12 cellular contexts compared by ENCODE assay signal in the genomic region with DNA sequence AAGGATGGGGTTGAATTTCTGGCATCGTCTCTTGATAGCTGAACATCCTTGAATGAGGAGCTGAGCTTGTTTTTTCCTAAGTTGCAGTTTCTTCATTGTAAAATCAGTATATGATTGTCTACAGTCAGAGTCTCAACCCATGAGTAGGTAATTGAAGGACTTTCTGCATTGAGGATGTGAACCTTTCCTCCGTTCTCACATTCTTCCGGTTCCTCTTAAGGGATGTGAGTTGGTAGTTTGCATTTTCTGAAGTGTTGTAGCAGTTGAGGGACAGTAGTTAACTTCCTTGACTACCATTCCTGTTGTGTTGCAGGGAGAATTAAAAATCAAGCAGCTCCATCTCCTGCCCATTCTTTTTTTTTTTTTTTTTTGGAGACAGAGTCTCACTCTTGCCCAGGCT. TPM values are rescaled to one million over a fixed set of nuclear protein-coding genes. Genes with fewer than 3 reads are reported as not detected.
DNase-seq lines count a peak whose midpoint lies in the region; ATAC-seq, FAIRE-seq and TF ChIP-seq lines count a peak whose summit lies in the region.
"Had no signal": no experiment of that assay in that cellular context is flagged by ENCODE, and none has a peak within 500 bp of the region (broad histone marks: within the 10 kb centered on the region; RNA-seq: fewer than 3 reads in every experiment).

No MANE protein-coding gene starts in this region.

- intact Hi-C loops in HepG2 (cut with micrococcal nuclease; ENCODE audit: unreplicated experiment): no loop called here

- CTCF ChIA-PET in HepG2 (lab: Yijun Ruan, JAX; ENCODE audit: low intra/inter-chr PET ratio, low total read pairs): no interaction called here
- CTCF ChIA-PET in RWPE1 (lab: Yijun Ruan, JAX): interaction anchor here (1.0 to 1.1 kb wide), 2 partner anchors 11 to 32 kb away, joined by 3 to 5 read pairs; no protein-coding TSS in a partner anchor

- in situ Hi-C loops in HepG2 (cut with HindIII; ENCODE audit: extremely low pct_ligation_motif_present, low pct_unique_long_range_greater_than_20kb): no loop called here

- H3K9ac ChIP-seq in liver (ENCODE audit: low read depth in 1 of 2, low read length in 2 of 2): no peak overlapping the region
- no peak overlapping the region for H3K9ac ChIP-seq in HepG2 (ENCODE audit: insufficient read depth, low read depth, low read length)

- no peak overlapping the region for H3K4me2 ChIP-seq in HepG2 (ENCODE audit: low read depth, low read length)

- no peak for TF ChIP-seq RAD21 in liver (IDR thresholded peaks at IDR 0.05)
- no peak for TF ChIP-seq RAD21 in HepG2 (CRISPR knock-in tag; IDR thresholded peaks at IDR 0.05)

- no peaks in the 10 kb centered on the region for H3K9me3 ChIP-seq in liver (ENCODE audit: control insufficient read depth in 4 of 4, low read length in 3 of 4)
- H3K9me3 ChIP-seq in HepG2 (ENCODE audit: low read length): no peaks in the 10 kb centered on the region
- H3K9me3 ChIP-seq in BE2C: no peaks in the 10 kb centered on the region
- H3K9me3 ChIP-seq in SJCRH30 (replicated peaks): no peaks in the 10 kb centered on the region
- H3K9me3 ChIP-seq: testis had no signal

- H4K20me1 ChIP-seq in HepG2 (ENCODE audit: insufficient read depth, low read length): no peaks in the 10 kb centered on the region

- peaks cover 46% of the 10 kb centered on the region for H3K4me1 Mint-ChIP-seq in mesothelial cell of epicardium

- no peak overlapping the region for H3K4me3 Mint-ChIP-seq in mesothelial cell of epicardium
- H3K4me3 Mint-ChIP-seq: activated CD4-positive, alpha-beta memory T cell treated with anti-CD3 and anti-CD28 coated beads, Interleukin-2, amount 10 ng/mL, durations not matched to agents 7 days and 5 days had no signal

- H3K27me3 ChIP-seq in liver (ENCODE audit: control insufficient read depth in 4 of 4, insufficient read depth in 4 of 4, low read length in 3 of 4) (no peaks in the 10 kb centered on the region), HepG2 (ENCODE audit: control insufficient read depth in 1 of 2, insufficient read depth in 2 of 2, low read length in 2 of 2) (no peaks in the 10 kb centered on the region), BE2C (no peaks in the 10 kb centered on the region), SJCRH30 (no peaks in the 10 kb centered on the region)
- H3K27me3 ChIP-seq: testis had no signal

- BruUV-seq in HepG2 (replicated peaks; lab: Mats Ljungman, UMichigan): no TSS peak

- no peak for DNase-seq in HepG2 (ENCODE audit: low spot score)
- DNase-seq in RWPE1 (ENCODE audit: low spot score): no peak
- no peak for DNase-seq in mesothelial cell of epicardium (ENCODE audit: low spot score in 2 of 2, unreplicated experiment in 2 of 2)
- DNase-seq in NCI-H748 treated with DMSO at 0.1 percent for 48 hours (lab: John Stamatoyannopoulos, UW): no peak
- no peak for DNase-seq in BE2C
- DNase-seq in SJCRH30: no peak
- DNase-seq: activated CD4-positive, alpha-beta memory T cell treated with anti-CD3 and anti-CD28 coated beads, Interleukin-2, amount 10 ng/mL, durations not matched to agents 7 days and 5 days; GF-D8; NCI-H1436; testis had no signal

- peak overlapping the region; percentile 81 for H3K27ac Mint-ChIP-seq in mesothelial cell of epicardium
- H3K27ac Mint-ChIP-seq: activated CD4-positive, alpha-beta memory T cell treated with anti-CD3 and anti-CD28 coated beads, Interleukin-2, amount 10 ng/mL, durations not matched to agents 7 days and 5 days had no signal

- TF ChIP-seq CTCF in liver (IDR thresholded peaks at IDR 0.05; ENCODE audit: low read depth, low read length, missing input control) (no peak), HepG2 (CRISPR knock-in tag; IDR thresholded peaks at IDR 0.05) (no peak), RWPE1 (conservative IDR thresholded peaks at IDR 0.05; ENCODE audit: low read depth) (no peak), mesothelial cell of epicardium (IDR thresholded peaks at IDR 0.05; ENCODE audit: unreplicated experiment) (no peak), BE2C (IDR thresholded peaks at IDR 0.05; ENCODE audit: low read depth, low read length) (no peak)

- no peak for FAIRE-seq in HepG2 (lab: Jason Lieb, UNC)

- H3K4me3 ChIP-seq in liver (ENCODE audit: low read depth in 1 of 3, low read length in 3 of 3) (no peak overlapping the region), HepG2 (replicated peaks in 1 of 3; ENCODE audit: insufficient read depth in 1 of 3, low read depth in 2 of 3, low read length in 3 of 3) (no peak overlapping the region), BE2C (ENCODE audit: low read depth, low read length) (no peak overlapping the region), SJCRH30 (no peak overlapping the region)
- H3K4me3 ChIP-seq: testis had no signal

- no peaks in the 10 kb centered on the region for H3K9me3 Mint-ChIP-seq in mesothelial cell of epicardium
- H3K9me3 Mint-ChIP-seq: activated CD4-positive, alpha-beta memory T cell treated with anti-CD3 and anti-CD28 coated beads, Interleukin-2, amount 10 ng/mL, durations not matched to agents 7 days and 5 days had no signal

- H3K79me2 ChIP-seq in HepG2 (ENCODE audit: insufficient read depth, low read length): no peaks in the 10 kb centered on the region

- POLR2A ChIA-PET in HepG2 (lab: Yijun Ruan, JAX) (interaction anchor here (2.3 to 2.8 kb wide), 2 partner anchors 10 to 18 kb away, joined by 7 to 8 read pairs; no protein-coding TSS in a partner anchor), RWPE1 (lab: Yijun Ruan, JAX; ENCODE audit: low non-redundant PET) (no interaction called here)

- H3K36me3 ChIP-seq in liver (ENCODE audit: control insufficient read depth in 4 of 4, insufficient read depth in 3 of 4, low read depth in 1 of 4, low read length in 3 of 4) (peaks cover 0 to 3% (median 0%) of the 10 kb centered on the region in 4 donors), HepG2 (replicated peaks in 1 of 2; ENCODE audit: control insufficient read depth in 1 of 2, insufficient read depth in 2 of 2, low read length in 2 of 2) (peaks cover 0 to 2% of the 10 kb centered on the region in 2 experiments; a peak in 2 of 5 replicates), BE2C (peaks cover 3% of the 10 kb centered on the region; the same call in 1 of the 2 replicates), SJCRH30 (no peaks in the 10 kb centered on the region)

- H3K4me1 ChIP-seq in liver (ENCODE audit: control insufficient read depth in 4 of 4, insufficient read depth in 4 of 4, low read length in 3 of 4): peaks cover 18 to 68% (median 51%) of the 10 kb centered on the region in 4 donors
- H3K4me1 ChIP-seq in HepG2 (ENCODE audit: insufficient read depth, low read length): peaks cover 46% of the 10 kb centered on the region
- peaks cover 15% of the 10 kb centered on the region for H3K4me1 ChIP-seq in BE2C
- H3K4me1 ChIP-seq in SJCRH30: peaks cover 61% of the 10 kb centered on the region

- ATAC-seq in HepG2 (no peak), GM21576 (IDR thresholded peaks at IDR 0.05; ENCODE audit: unreplicated experiment) (no peak)

- H3K36me3 Mint-ChIP-seq in mesothelial cell of epicardium: no peaks in the 10 kb centered on the region

- TF ChIP-seq EP300 in HepG2 (IDR thresholded peaks at IDR 0.05; ENCODE audit: low read depth in 2 of 2, low read length in 2 of 2) (no peak), HepG2 (CRISPR knock-in tag; IDR thresholded peaks at IDR 0.05; ENCODE audit: borderline replicate concordance) (no peak)

- 82% methylated on average over 3 of the region's 3 CpGs for WGBS in liver
- WGBS in HepG2 (ENCODE audit: low lambda C conversion rate): 100% methylated on average over 3 of the region's 3 CpGs

- H3K27me3 Mint-ChIP-seq in mesothelial cell of epicardium (ENCODE audit: low read depth): no peaks in the 10 kb centered on the region
- H3K27me3 Mint-ChIP-seq: activated CD4-positive, alpha-beta memory T cell treated with anti-CD3 and anti-CD28 coated beads, Interleukin-2, amount 10 ng/mL, durations not matched to agents 7 days and 5 days had no signal

- H3K27ac ChIP-seq in liver (ENCODE audit: low read depth in 1 of 2, low read length in 2 of 2) (peak overlapping the region; percentile 39 to 49), HepG2 (ENCODE audit: extremely low read length, insufficient read depth, low read length) (no peak overlapping the region), RWPE1 (peak overlapping the region; percentile 98), SJCRH30 (no peak overlapping the region; the same call in 1 of the 2 replicates)

- H2AFZ ChIP-seq in HepG2 (ENCODE audit: low read length): no peak overlapping the region

- no peak for TF ChIP-seq POLR2A in HepG2 (IDR thresholded peaks at IDR 0.05; ENCODE audit: insufficient read depth in 1 of 2, low read depth in 2 of 2, low read length in 2 of 2)

RNA-seq across cellular contexts. Expression of gene TPCN1, which starts 19.1 kb away (rescaled TPM):
- total RNA-seq in liver: 10 to 100 TPM; 11.1 to 19.2 TPM
- 10 to 100 TPM in 1 of 2 donors, 1 to 10 TPM in 1; 8.6 to 16.4 TPM for polyA plus RNA-seq in liver
- 3.8 and 8.0 TPM in 2 replicates for total RNA-seq in HepG2 (2016; rRNA removed; fragmentation: Illumina TruSeq; extraction: Trizol)
- total RNA-seq in HepG2 (2016; cell fraction: cytosol; rRNA removed; fragmentation: Illumina TruSeq; extraction: Trizol; ENCODE audit: low read depth): 4.4 and 4.6 TPM in 2 replicates
- 3.0 and 10.0 TPM in 2 replicates for total RNA-seq in HepG2 (2016; cell fraction: insoluble cytoplasmic fraction; rRNA removed; fragmentation: Illumina TruSeq; extraction: Trizol)
- total RNA-seq in HepG2 (2016; cell fraction: membrane; rRNA removed; fragmentation: Illumina TruSeq; extraction: Trizol): 4.2 and 4.5 TPM in 2 replicates
- total RNA-seq in HepG2 (2016; cell fraction: nucleus; rRNA removed; fragmentation: Illumina TruSeq; extraction: Trizol): 12.3 and 15.7 TPM in 2 replicates
- 26.8 and 33.5 TPM in 2 replicates for polyA plus RNA-seq in HepG2 (2011; rRNA removed)
- polyA plus RNA-seq in HepG2 (2011; cell fraction: cytosol; rRNA removed): 10.3 and 10.4 TPM in 2 replicates
- 183 and 201 TPM in 2 replicates for polyA plus RNA-seq in HepG2 (2011; cell fraction: nucleus; rRNA removed)
- polyA plus RNA-seq in HepG2 (2012): 18.0 and 21.8 TPM in 2 replicates
- 0.84 and 1.4 TPM in 2 replicates for polyA plus RNA-seq in HepG2 (2016; cell fraction: cytosol; fragmentation: Illumina TruSeq; extraction: Trizol; ENCODE audit: low read depth)
- polyA plus RNA-seq in HepG2 (2016; cell fraction: insoluble cytoplasmic fraction; fragmentation: Illumina TruSeq; extraction: Trizol; ENCODE audit: low read depth): 3.5 and 4.1 TPM in 2 replicates
- 2.5 and 2.8 TPM in 2 replicates for polyA plus RNA-seq in HepG2 (2016; cell fraction: membrane; fragmentation: Illumina TruSeq; extraction: Trizol; ENCODE audit: low read depth)
- polyA plus RNA-seq in HepG2 (2016; cell fraction: nucleus; fragmentation: Illumina TruSeq; extraction: Trizol; ENCODE audit: insufficient read depth, low read depth): 42.1 and 42.8 TPM in 2 replicates
- polyA minus RNA-seq in HepG2 (2011; rRNA and poly(A)+ RNA removed; ENCODE audit: low replicate concordance): 40.0 and 48.9 TPM in 2 replicates
- polyA minus RNA-seq in HepG2 (2011; cell fraction: cytosol; rRNA and poly(A)+ RNA removed): 7.3 and 9.8 TPM in 2 replicates
- 45.8 and 47.1 TPM in 2 replicates for polyA minus RNA-seq in HepG2 (2011; cell fraction: nucleus; rRNA and poly(A)+ RNA removed)
- total RNA-seq in mesothelial cell of epicardium: 40.0 to 46.0 TPM (median 42.7 TPM) in 3 replicates
- polyA plus RNA-seq in BE2C (2012; ENCODE audit: insufficient read depth, insufficient read length, low read depth): 24.5 TPM
- 14.3 and 18.4 TPM in 2 replicates for total RNA-seq in SJCRH30 (2014; rRNA removed; shearing (Covaris generic))

RNA-seq across cellular contexts. Expression of gene RITA1, which starts 54.9 kb away (rescaled TPM):
- total RNA-seq in liver (10 to 100 TPM; 10.6 to 13.8 TPM), HepG2 (2016; rRNA removed; fragmentation: Illumina TruSeq; extraction: Trizol) (28.1 and 28.9 TPM in 2 replicates), mesothelial cell of epicardium (15.2 to 15.4 TPM (median 15.3 TPM) in 3 replicates)
- polyA plus RNA-seq in liver (10 to 100 TPM; 16.0 to 18.1 TPM), HepG2 (2011; rRNA removed) (12.4 and 14.3 TPM in 2 replicates)
- total RNA-seq in HepG2 (2016; cell fraction: cytosol; rRNA removed; fragmentation: Illumina TruSeq; extraction: Trizol; ENCODE audit: low read depth): 34.7 and 44.4 TPM in 2 replicates
- total RNA-seq in HepG2 (2016; cell fraction: insoluble cytoplasmic fraction; rRNA removed; fragmentation: Illumina TruSeq; extraction: Trizol): 25.7 and 31.1 TPM in 2 replicates
- 58.4 and 67.9 TPM in 2 replicates for total RNA-seq in HepG2 (2016; cell fraction: membrane; rRNA removed; fragmentation: Illumina TruSeq; extraction: Trizol)
- total RNA-seq in HepG2 (2016; cell fraction: nucleus; rRNA removed; fragmentation: Illumina TruSeq; extraction: Trizol): 16.2 and 17.8 TPM in 2 replicates
- polyA plus RNA-seq in HepG2 (2011; cell fraction: cytosol; rRNA removed): 13.8 and 16.3 TPM in 2 replicates
- 8.9 and 10.1 TPM in 2 replicates for polyA plus RNA-seq in HepG2 (2011; cell fraction: nucleus; rRNA removed)
- polyA plus RNA-seq in HepG2 (2012): 8.6 and 10.6 TPM in 2 replicates
- 48.9 and 64.2 TPM in 2 replicates for polyA plus RNA-seq in HepG2 (2016; cell fraction: cytosol; fragmentation: Illumina TruSeq; extraction: Trizol; ENCODE audit: low read depth)
- 35.7 and 37.7 TPM in 2 replicates for polyA plus RNA-seq in HepG2 (2016; cell fraction: insoluble cytoplasmic fraction; fragmentation: Illumina TruSeq; extraction: Trizol; ENCODE audit: low read depth)
- 64.3 and 73.8 TPM in 2 replicates for polyA plus RNA-seq in HepG2 (2016; cell fraction: membrane; fragmentation: Illumina TruSeq; extraction: Trizol; ENCODE audit: low read depth)
- 21.0 and 24.3 TPM in 2 replicates for polyA plus RNA-seq in HepG2 (2016; cell fraction: nucleus; fragmentation: Illumina TruSeq; extraction: Trizol; ENCODE audit: insufficient read depth, low read depth)
- polyA minus RNA-seq in HepG2 (2011; rRNA and poly(A)+ RNA removed; ENCODE audit: low replicate concordance): 12.2 and 25.5 TPM in 2 replicates
- polyA minus RNA-seq in HepG2 (2011; cell fraction: cytosol; rRNA and poly(A)+ RNA removed): 6.2 and 7.6 TPM in 2 replicates
- polyA minus RNA-seq in HepG2 (2011; cell fraction: nucleus; rRNA and poly(A)+ RNA removed): 11.1 and 14.5 TPM in 2 replicates
- polyA plus RNA-seq in BE2C (2012; ENCODE audit: insufficient read depth, insufficient read length, low read depth): 83.0 TPM
- total RNA-seq in SJCRH30 (2014; rRNA removed; shearing (Covaris generic)): 20.2 and 22.0 TPM in 2 replicates

RNA-seq across cellular contexts. Expression of gene DDX54, which starts 55.1 kb away (rescaled TPM):
- 10 to 100 TPM; 20.2 to 20.5 TPM for total RNA-seq in liver
- polyA plus RNA-seq in liver: 10 to 100 TPM; 22.8 to 28.4 TPM
- 45.1 and 59.7 TPM in 2 replicates for total RNA-seq in HepG2 (2016; rRNA removed; fragmentation: Illumina TruSeq; extraction: Trizol)
- total RNA-seq in HepG2 (2016; cell fraction: cytosol; rRNA removed; fragmentation: Illumina TruSeq; extraction: Trizol; ENCODE audit: low read depth): 5.0 and 6.8 TPM in 2 replicates
- 44.2 and 60.5 TPM in 2 replicates for total RNA-seq in HepG2 (2016; cell fraction: insoluble cytoplasmic fraction; rRNA removed; fragmentation: Illumina TruSeq; extraction: Trizol)
- 15.7 and 17.4 TPM in 2 replicates for total RNA-seq in HepG2 (2016; cell fraction: membrane; rRNA removed; fragmentation: Illumina TruSeq; extraction: Trizol)
- 30.5 and 38.6 TPM in 2 replicates for total RNA-seq in HepG2 (2016; cell fraction: nucleus; rRNA removed; fragmentation: Illumina TruSeq; extraction: Trizol)
- 51.3 and 61.1 TPM in 2 replicates for polyA plus RNA-seq in HepG2 (2011; rRNA removed)
- 33.9 and 54.0 TPM in 2 replicates for polyA plus RNA-seq in HepG2 (2011; cell fraction: cytosol; rRNA removed)
- polyA plus RNA-seq in HepG2 (2011; cell fraction: nucleus; rRNA removed): 56.0 and 66.1 TPM in 2 replicates
- 29.2 and 33.1 TPM in 2 replicates for polyA plus RNA-seq in HepG2 (2012)
- 4.2 and 4.5 TPM in 2 replicates for polyA plus RNA-seq in HepG2 (2016; cell fraction: cytosol; fragmentation: Illumina TruSeq; extraction: Trizol; ENCODE audit: low read depth)
- polyA plus RNA-seq in HepG2 (2016; cell fraction: insoluble cytoplasmic fraction; fragmentation: Illumina TruSeq; extraction: Trizol; ENCODE audit: low read depth): 61.6 and 69.4 TPM in 2 replicates
- 8.9 and 13.8 TPM in 2 replicates for polyA plus RNA-seq in HepG2 (2016; cell fraction: membrane; fragmentation: Illumina TruSeq; extraction: Trizol; ENCODE audit: low read depth)
- 93.7 and 96.2 TPM in 2 replicates for polyA plus RNA-seq in HepG2 (2016; cell fraction: nucleus; fragmentation: Illumina TruSeq; extraction: Trizol; ENCODE audit: insufficient read depth, low read depth)
- polyA minus RNA-seq in HepG2 (2011; rRNA and poly(A)+ RNA removed; ENCODE audit: low replicate concordance): 67.7 and 93.0 TPM in 2 replicates
- polyA minus RNA-seq in HepG2 (2011; cell fraction: cytosol; rRNA and poly(A)+ RNA removed): 23.5 and 27.4 TPM in 2 replicates
- 26.4 and 35.3 TPM in 2 replicates for polyA minus RNA-seq in HepG2 (2011; cell fraction: nucleus; rRNA and poly(A)+ RNA removed)
- total RNA-seq in mesothelial cell of epicardium: 66.7 to 74.5 TPM (median 69.0 TPM) in 3 replicates
- 132 TPM for polyA plus RNA-seq in BE2C (2012; ENCODE audit: insufficient read depth, insufficient read length, low read depth)
- total RNA-seq in SJCRH30 (2014; rRNA removed; shearing (Covaris generic)): 43.7 and 47.6 TPM in 2 replicates

Comparison
In these comparisons a context has a peak if more than half of its experiments do, and no peak if none do; other contexts are left out.
1. H3K27ac ChIP-seq: peak in liver (2 of 2) and RWPE1 (single experiment); none in HepG2 (single experiment) and SJCRH30 (single experiment).